ENCODE assay signal across 9 cellular contexts in genomic region chr7:127835679-127836078, GRCh38.
"Had no signal": no experiment of that assay in that cellular context is flagged by ENCODE, and none has a peak within 500 bp of the region (broad histone marks: within the 10 kb centered on the region; RNA-seq: fewer than 3 reads in every experiment).

No MANE protein-coding gene starts in this region.

- H3K27me3 Mint-ChIP-seq: IgD-negative memory B cell had no signal

- FAIRE-seq: H1, H54, HepG2 had no signal

- H2AFZ ChIP-seq: GM23338 had no signal

- H3K4me3 ChIP-seq: GM23338 had no signal

- DNase-seq: H9, HCEC 1CT, KG1 had no signal

- H3K4me3 Mint-ChIP-seq: GM23338, H9 had no signal

- ATAC-seq: GM23338, HepG2 had no signal

- H3K27ac ChIP-seq: HL-60 had no signal

- H3K27ac Mint-ChIP-seq: GM23338, H9, IgD-negative memory B cell had no signal

- H3K4me2 ChIP-seq: GM23338 had no signal
